2 cellular contexts compared by ENCODE assay signal in the genomic region with DNA sequence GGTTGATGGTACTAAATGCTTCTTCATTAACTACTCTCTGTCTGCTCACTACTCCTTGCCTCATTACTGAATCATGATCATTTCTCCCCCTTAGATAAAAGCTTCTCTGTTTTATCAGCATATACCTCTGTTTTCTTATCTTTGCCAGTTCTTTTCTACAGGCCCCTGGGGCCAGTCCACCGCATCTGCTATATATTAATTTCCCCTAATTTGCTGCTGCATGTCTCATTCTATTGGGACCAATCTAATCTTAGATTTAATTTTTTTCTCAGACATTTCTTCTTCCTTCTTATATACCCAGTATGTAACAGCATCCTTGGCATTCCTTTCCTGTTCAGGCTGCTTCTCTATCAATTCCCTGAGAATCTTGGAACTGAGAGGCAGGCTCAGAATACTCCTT.
TF ChIP-seq lines count a peak whose summit lies in the region.

No MANE protein-coding gene starts in this region.

TF ChIP-seq in IMR-90, 13 proteins besides CTCF, POLR2A, EP300 and RAD21 (continued from another document):
- TF ChIP-seq CHD1 (IDR thresholded peaks at IDR 0.05; ENCODE audit: low read depth, low read length), result no peak
- no peak for TF ChIP-seq BHLHE40 (IDR thresholded peaks at IDR 0.05; ENCODE audit: low read depth, low read length)
- TF ChIP-seq RFX5 (IDR thresholded peaks at IDR 0.05; ENCODE audit: low read depth, low read length), result no peak
- no peak for TF ChIP-seq FOS (IDR thresholded peaks at IDR 0.05; ENCODE audit: low read depth, low read length)
- TF ChIP-seq RCOR1 (IDR thresholded peaks at IDR 0.05; ENCODE audit: insufficient replicate concordance, low read length), result no peak
- no peak for TF ChIP-seq SMC3 (IDR thresholded peaks at IDR 0.05; ENCODE audit: low read depth, low read length)
- no peak for TF ChIP-seq MAZ (IDR thresholded peaks at IDR 0.05; ENCODE audit: borderline replicate concordance, low read depth, low read length)
- TF ChIP-seq, protein P1, sequence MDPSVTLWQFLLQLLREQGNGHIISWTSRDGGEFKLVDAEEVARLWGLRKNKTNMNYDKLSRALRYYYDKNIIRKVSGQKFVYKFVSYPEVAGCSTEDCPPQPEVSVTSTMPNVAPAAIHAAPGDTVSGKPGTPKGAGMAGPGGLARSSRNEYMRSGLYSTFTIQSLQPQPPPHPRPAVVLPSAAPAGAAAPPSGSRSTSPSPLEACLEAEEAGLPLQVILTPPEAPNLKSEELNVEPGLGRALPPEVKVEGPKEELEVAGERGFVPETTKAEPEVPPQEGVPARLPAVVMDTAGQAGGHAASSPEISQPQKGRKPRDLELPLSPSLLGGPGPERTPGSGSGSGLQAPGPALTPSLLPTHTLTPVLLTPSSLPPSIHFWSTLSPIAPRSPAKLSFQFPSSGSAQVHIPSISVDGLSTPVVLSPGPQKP (IDR thresholded peaks at IDR 0.05; ENCODE audit: borderline replicate concordance, low read depth, low read length), result no peak
- TF ChIP-seq CEBPB (IDR thresholded peaks at IDR 0.05; ENCODE audit: low read depth, low read length), result no peak
- TF ChIP-seq, protein P2, sequence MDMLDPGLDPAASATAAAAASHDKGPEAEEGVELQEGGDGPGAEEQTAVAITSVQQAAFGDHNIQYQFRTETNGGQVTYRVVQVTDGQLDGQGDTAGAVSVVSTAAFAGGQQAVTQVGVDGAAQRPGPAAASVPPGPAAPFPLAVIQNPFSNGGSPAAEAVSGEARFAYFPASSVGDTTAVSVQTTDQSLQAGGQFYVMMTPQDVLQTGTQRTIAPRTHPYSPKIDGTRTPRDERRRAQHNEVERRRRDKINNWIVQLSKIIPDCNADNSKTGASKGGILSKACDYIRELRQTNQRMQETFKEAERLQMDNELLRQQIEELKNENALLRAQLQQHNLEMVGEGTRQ (IDR thresholded peaks at IDR 0.05; ENCODE audit: low read depth, low read length), result no peak
TF ChIP-seq in IMR-90: peak in this region for 0.

TF ChIP-seq in SK-N-SH, 30 proteins besides CTCF, POLR2A, EP300 and RAD21 (continued from another document):
- TF ChIP-seq RCOR1 (IDR thresholded peaks at IDR 0.05; ENCODE audit: low read length) (peak; percentile 84; the same call in 1 of the 2 replicates), MEF2A (IDR thresholded peaks at IDR 0.05; ENCODE audit: borderline replicate concordance, low read depth) (no peak), GATA2 (CRISPR knock-in tag; IDR thresholded peaks at IDR 0.05) (peak; percentile 86), FOXM1 (IDR thresholded peaks at IDR 0.05; ENCODE audit: low read depth) (no peak)
